Comparison of ENCODE assay signal across 22 cellular contexts in the genomic region with DNA sequence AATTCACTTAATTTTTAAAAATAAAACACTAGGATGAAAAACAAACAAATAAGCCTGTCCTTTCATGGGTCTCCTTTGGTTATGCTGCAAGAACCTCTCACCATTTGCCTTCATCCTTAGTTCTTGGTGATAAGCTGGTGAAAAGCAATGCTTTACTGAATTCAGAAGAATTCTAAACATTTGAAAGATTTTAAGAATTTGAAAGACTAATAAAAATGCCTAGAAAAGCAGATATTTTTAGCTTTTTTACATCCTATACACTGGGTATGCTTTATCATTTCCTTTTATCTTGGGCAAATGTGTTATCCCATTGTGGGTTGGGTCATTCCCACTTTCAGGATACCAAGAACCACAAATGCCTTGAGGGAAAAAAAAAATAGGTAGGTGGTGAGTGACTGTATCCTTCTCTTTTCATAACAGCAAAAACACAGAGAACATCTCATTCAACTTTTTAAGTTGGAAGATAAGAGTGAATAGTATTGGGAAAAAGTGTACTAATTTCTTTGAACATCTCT.
A peak's percentile ranks its signal among the peaks of the same experiment; 100 is the strongest.
DNase-seq lines count a peak whose midpoint lies in the region; ATAC-seq lines count a peak whose summit lies in the region.
"Had no signal": no experiment of that assay in that cellular context is flagged by ENCODE, and none has a peak within 500 bp of the region (broad histone marks: within the 10 kb centered on the region; RNA-seq: fewer than 3 reads in every experiment).

No MANE protein-coding gene starts in this region.

- no peaks in the 10 kb centered on the region for H3K79me2 ChIP-seq in mesendoderm (ENCODE audit: control insufficient read depth, insufficient read depth, low read length)

- H3K23ac ChIP-seq in mesendoderm (ENCODE audit: low read length) = no peak overlapping the region

- no peak overlapping the region for H3K56ac ChIP-seq in mesendoderm (ENCODE audit: low read length)

- no peak overlapping the region for H2BK120ac ChIP-seq in mesendoderm (ENCODE audit: low read depth, low read length)

- no peak overlapping the region for H4K8ac ChIP-seq in mesendoderm (ENCODE audit: low read depth, low read length)

- H3K4me1 ChIP-seq in mesendoderm (ENCODE audit: control insufficient read depth, low read depth, low read length) = peaks cover 2% of the 10 kb centered on the region
- H3K4me1 ChIP-seq: HAP-1, Peyer's patch had no signal

- no peak overlapping the region for H3K18ac ChIP-seq in mesendoderm (ENCODE audit: low read length)

- H4K5ac ChIP-seq in mesendoderm (ENCODE audit: low read length) = no peak overlapping the region

- H3K4ac ChIP-seq in mesendoderm (ENCODE audit: low read depth, low read length) = no peak overlapping the region

- no peaks in the 10 kb centered on the region for H3K36me3 ChIP-seq in mesendoderm (ENCODE audit: control insufficient read depth, insufficient read depth, low read length)
- H3K36me3 ChIP-seq: HAP-1, Peyer's patch had no signal

- no peak overlapping the region for H3K4me3 ChIP-seq in mesendoderm (ENCODE audit: low read length)
- H3K4me3 ChIP-seq: GM23248, HAP-1, Peyer's patch had no signal

- H3K27ac ChIP-seq in mesendoderm (ENCODE audit: low read depth, low read length) = no peak overlapping the region
- H3K27ac ChIP-seq: 22Rv1, GM23248, HL-60, KMS-11, Peyer's patch had no signal

- no peak overlapping the region for H3K9ac ChIP-seq in mesendoderm (ENCODE audit: low read length)
- H3K9ac ChIP-seq: GM23248, KMS-11 had no signal

- H3K4me2 ChIP-seq in mesendoderm (ENCODE audit: low read length) = no peak overlapping the region
- H3K4me2 ChIP-seq: KMS-11 had no signal

- peak; percentile 18 for DNase-seq in A172 (ENCODE audit: low spot score)
- DNase-seq in EH (ENCODE audit: low read depth) = peak; percentile 58
- peak; percentile 3 for DNase-seq in M059J (ENCODE audit: low read depth)
- DNase-seq in mesendoderm = peak; percentile 54
- DNase-seq in NCI-H446 treated with DMSO at 0.1 percent for 48 hours (lab: John Stamatoyannopoulos, UW) = no peak
- DNase-seq: DMS79 treated with DMSO at 0.1 percent for 48 hours, GDM1, GM23248, IMR-90, MV-4-11, NCI-H1105 treated with DMSO at 0.1 percent for 48 hours, NCI-H2029 treated with DMSO at 0.1 percent for 48 hours, NCI-H2171, NCI-H526, Peyer's patch had no signal

- H3K79me1 ChIP-seq in mesendoderm (ENCODE audit: low read length) = no peaks in the 10 kb centered on the region

- H3K27me3 ChIP-seq in mesendoderm (ENCODE audit: insufficient read depth, low read length, poor library complexity) = no peaks in the 10 kb centered on the region
- H3K27me3 ChIP-seq: Peyer's patch had no signal

- ATAC-seq in GM21576 (IDR thresholded peaks at IDR 0.05; ENCODE audit: unreplicated experiment) = no peak
- ATAC-seq in GM19324 (IDR thresholded peaks at IDR 0.05; ENCODE audit: low FRiP score, unreplicated experiment) = no peak
- no peak for ATAC-seq in HG02759 (IDR thresholded peaks at IDR 0.05; ENCODE audit: unreplicated experiment)

- no peak overlapping the region for H2BK15ac ChIP-seq in mesendoderm (replicated peaks; ENCODE audit: low read depth)

- no peak overlapping the region for H2BK5ac ChIP-seq in mesendoderm (ENCODE audit: low read length)

- H2AK5ac ChIP-seq in mesendoderm (ENCODE audit: low read length) = no peak overlapping the region
